Comparison of ENCODE assay signal across 8 cellular contexts in the genomic region with DNA sequence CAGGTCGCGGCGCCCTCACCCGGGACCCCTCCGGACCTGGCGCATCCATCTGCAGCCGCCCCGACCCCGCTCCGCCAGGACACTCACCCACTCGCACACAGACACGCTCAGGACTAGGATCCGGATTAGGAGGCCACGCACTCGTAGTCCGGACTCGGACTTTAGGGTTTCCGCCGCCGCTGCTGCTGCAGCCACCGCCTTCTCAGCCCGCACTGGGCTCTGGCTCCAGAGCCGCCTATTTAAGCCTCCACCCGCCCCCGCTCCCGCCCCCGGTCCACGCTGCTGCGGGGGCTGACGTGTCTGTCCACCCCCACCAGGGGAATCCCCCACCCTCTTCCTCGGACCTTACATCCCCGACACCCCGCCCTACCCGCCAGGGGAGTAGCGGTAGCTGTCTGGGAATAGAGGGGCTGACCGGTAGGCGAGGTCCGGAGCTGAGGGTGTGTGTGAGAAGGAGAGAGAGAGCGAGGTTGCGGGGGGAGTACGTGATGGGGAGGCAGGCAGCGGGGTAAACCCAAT. TPM values are rescaled to one million over a fixed set of nuclear protein-coding genes. Genes with fewer than 3 reads are reported as not detected.
DNase-seq lines count a peak whose midpoint lies in the region; ATAC-seq and TF ChIP-seq lines count a peak whose summit lies in the region.

A gene with protein sequence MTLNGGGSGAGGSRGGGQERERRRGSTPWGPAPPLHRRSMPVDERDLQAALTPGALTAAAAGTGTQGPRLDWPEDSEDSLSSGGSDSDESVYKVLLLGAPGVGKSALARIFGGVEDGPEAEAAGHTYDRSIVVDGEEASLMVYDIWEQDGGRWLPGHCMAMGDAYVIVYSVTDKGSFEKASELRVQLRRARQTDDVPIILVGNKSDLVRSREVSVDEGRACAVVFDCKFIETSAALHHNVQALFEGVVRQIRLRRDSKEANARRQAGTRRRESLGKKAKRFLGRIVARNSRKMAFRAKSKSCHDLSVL (minus strand): TSS at position 214 of the 519 bp plus-strand sequence. CDS start 356 bp downstream, outside the sequence.

- no peak for DNase-seq in CD8-positive, alpha-beta T cell
- DNase-seq in mesendoderm (peak; percentile 19), NCI-H2107 (lab: John Stamatoyannopoulos, UW) (no peak), NCI-H446 (lab: John Stamatoyannopoulos, UW) (no peak), T1000 (lab: John Stamatoyannopoulos, UW) (no peak), epidermal melanocyte (ENCODE audit: insufficient read length, low spot score) (no peak)

- H2BK120ac ChIP-seq in mesendoderm (ENCODE audit: low read depth, low read length): no peak within 1 kb of the TSS

- H3K56ac ChIP-seq in mesendoderm (ENCODE audit: low read length): no peak within 1 kb of the TSS

- no CpG with 5 or more reads among the region's 42 CpGs for WGBS in mesendoderm (ENCODE audit: extremely low coverage, insufficient coverage, low lambda C conversion rate)

- H3K4me3 ChIP-seq in CD8-positive, alpha-beta T cell (ENCODE audit: low read depth, low read length): no peak within 1 kb of the TSS
- peak within 1 kb of the TSS; percentile 64 for H3K4me3 ChIP-seq in HUES6 (ENCODE audit: low read depth, low read length)
- H3K4me3 ChIP-seq in mesendoderm (ENCODE audit: low read length): no peak within 1 kb of the TSS

- no peaks in the 10 kb centered on the region for H3K79me2 ChIP-seq in mesendoderm (ENCODE audit: control insufficient read depth, insufficient read depth, low read length)

- H3K4ac ChIP-seq in mesendoderm (ENCODE audit: low read depth, low read length): no peak within 1 kb of the TSS

- H3K27ac ChIP-seq in CD8-positive, alpha-beta T cell (ENCODE audit: low read depth, low read length): no peak within 1 kb of the TSS
- no peak within 1 kb of the TSS for H3K27ac ChIP-seq in HUES6 (ENCODE audit: low read depth, low read length)
- H3K27ac ChIP-seq in mesendoderm (ENCODE audit: low read depth, low read length): no peak within 1 kb of the TSS

- H3K9ac ChIP-seq in HUES6 (ENCODE audit: low read length): no peak within 1 kb of the TSS
- no peak within 1 kb of the TSS for H3K9ac ChIP-seq in mesendoderm (ENCODE audit: low read length)

- intact Hi-C loops in CD8-positive, alpha-beta T cell (cut with DNase I, micrococcal nuclease): loop anchor here in 1 of 2 experiments (2.0 kb wide), 1 partner anchor 31 kb away; no protein-coding TSS in a partner anchor
- intact Hi-C loops in dendritic cell treated with granulocyte-macrophage colony-stimulating factor and Interleukin-4, amounts not matched to agents 40 ng/mL and 50 ng/mL, for 4 days (cut with micrococcal nuclease): loop anchor here (5.0 kb wide), 1 partner anchor 43 kb away; a partner anchor contains a TSS

- H4K8ac ChIP-seq in mesendoderm (ENCODE audit: low read depth, low read length): no peak within 1 kb of the TSS

- H3K79me1 ChIP-seq in mesendoderm (ENCODE audit: low read length): no peaks in the 10 kb centered on the region

- H2AK5ac ChIP-seq in mesendoderm (ENCODE audit: low read length): no peak within 1 kb of the TSS

- H2BK15ac ChIP-seq in mesendoderm (replicated peaks; ENCODE audit: low read depth): no peak within 1 kb of the TSS

- peaks cover 10% of the 10 kb centered on the region for H3K4me1 Mint-ChIP-seq in CD8-positive, alpha-beta T cell (ENCODE audit: low read depth)
- H3K4me1 Mint-ChIP-seq in dendritic cell treated with granulocyte-macrophage colony-stimulating factor and Interleukin-4, amounts not matched to agents 40 ng/mL and 50 ng/mL, for 4 days (ENCODE audit: low read depth): peaks cover 43% of the 10 kb centered on the region

- TF ChIP-seq CTCF in CD8-positive, alpha-beta T cell (IDR thresholded peaks at IDR 0.05): no peak

- H3K27me3 Mint-ChIP-seq in CD8-positive, alpha-beta T cell (ENCODE audit: low read depth): peaks cover 30% of the 10 kb centered on the region
- peaks cover 63% of the 10 kb centered on the region for H3K27me3 Mint-ChIP-seq in dendritic cell treated with granulocyte-macrophage colony-stimulating factor and Interleukin-4, amounts not matched to agents 40 ng/mL and 50 ng/mL, for 4 days

- H3K27ac Mint-ChIP-seq in CD8-positive, alpha-beta T cell: no peak within 1 kb of the TSS
- H3K27ac Mint-ChIP-seq in dendritic cell treated with granulocyte-macrophage colony-stimulating factor and Interleukin-4, amounts not matched to agents 40 ng/mL and 50 ng/mL, for 4 days: peak within 1 kb of the TSS; percentile 42

- no peak within 1 kb of the TSS for H3K18ac ChIP-seq in mesendoderm (ENCODE audit: low read length)

- H3K9me3 ChIP-seq in CD8-positive, alpha-beta T cell (ENCODE audit: low read length): no peaks in the 10 kb centered on the region
- no peaks in the 10 kb centered on the region for H3K9me3 ChIP-seq in HUES6 (ENCODE audit: control insufficient read depth, insufficient read depth, low read depth, low read length)

- no peak for ATAC-seq in CD8-positive, alpha-beta T cell

- CTCF ChIA-PET in CD8-positive, alpha-beta T cell (lab: Charles Lee): interaction anchor here (0.9 to 1.1 kb wide), 4 partner anchors 30 to 230 kb away, joined by 3 read pairs; no protein-coding TSS in a partner anchor

- no peak within 1 kb of the TSS for H2BK5ac ChIP-seq in mesendoderm (ENCODE audit: low read length)

- no peaks in the 10 kb centered on the region for H3K36me3 ChIP-seq in CD8-positive, alpha-beta T cell (ENCODE audit: insufficient read depth, low read length)
- H3K36me3 ChIP-seq in HUES6 (ENCODE audit: control insufficient read depth, insufficient read depth, low read length) (no peaks in the 10 kb centered on the region), mesendoderm (ENCODE audit: control insufficient read depth, insufficient read depth, low read length) (no peaks in the 10 kb centered on the region)

- H3K9me3 Mint-ChIP-seq in CD8-positive, alpha-beta T cell: no peaks in the 10 kb centered on the region
- no peaks in the 10 kb centered on the region for H3K9me3 Mint-ChIP-seq in dendritic cell treated with granulocyte-macrophage colony-stimulating factor and Interleukin-4, amounts not matched to agents 40 ng/mL and 50 ng/mL, for 4 days

- H3K4me3 Mint-ChIP-seq in CD8-positive, alpha-beta T cell: peak within 1 kb of the TSS; percentile 72
- peak within 1 kb of the TSS; percentile 48 for H3K4me3 Mint-ChIP-seq in dendritic cell treated with granulocyte-macrophage colony-stimulating factor and Interleukin-4, amounts not matched to agents 40 ng/mL and 50 ng/mL, for 4 days

- peaks cover 5% of the 10 kb centered on the region for H3K27me3 ChIP-seq in CD8-positive, alpha-beta T cell (ENCODE audit: insufficient read depth, low read length)
- H3K27me3 ChIP-seq in HUES6 (ENCODE audit: control insufficient read depth, insufficient read depth, low read length) (peaks cover 68% of the 10 kb centered on the region), mesendoderm (ENCODE audit: insufficient read depth, low read length, poor library complexity) (peaks cover 18% of the 10 kb centered on the region)

- POLR2A ChIA-PET in CD8-positive, alpha-beta T cell (lab: Charles Lee): no interaction called here

- H3K36me3 Mint-ChIP-seq in CD8-positive, alpha-beta T cell: peaks cover 6% of the 10 kb centered on the region
- H3K36me3 Mint-ChIP-seq in dendritic cell treated with granulocyte-macrophage colony-stimulating factor and Interleukin-4, amounts not matched to agents 40 ng/mL and 50 ng/mL, for 4 days (ENCODE audit: low read depth): no peaks in the 10 kb centered on the region

- no peak within 1 kb of the TSS for H3K4me2 ChIP-seq in mesendoderm (ENCODE audit: low read length)

- H4K5ac ChIP-seq in mesendoderm (ENCODE audit: low read length): no peak within 1 kb of the TSS

- no peaks in the 10 kb centered on the region for H3K4me1 ChIP-seq in CD8-positive, alpha-beta T cell (ENCODE audit: insufficient read depth, low read length)
- H3K4me1 ChIP-seq in HUES6 (ENCODE audit: control insufficient read depth, insufficient read depth, low read length) (peaks cover 11% of the 10 kb centered on the region), mesendoderm (ENCODE audit: control insufficient read depth, low read depth, low read length) (no peaks in the 10 kb centered on the region)

- no peak within 1 kb of the TSS for H3K23ac ChIP-seq in mesendoderm (ENCODE audit: low read length)

RNA-seq across cellular contexts. Expression of the gene that starts here (rescaled TPM):
- total RNA-seq in CD8-positive, alpha-beta T cell: under 1 TPM; 0.67 to 0.76 TPM
- 0.06 TPM for polyA plus RNA-seq in mesendoderm (2013, experiment 1 of 2)
- 0.04 TPM for polyA plus RNA-seq in mesendoderm (2013, experiment 2 of 2)
